Comparison of ENCODE assay signal across 8 cellular contexts in the genomic region with DNA sequence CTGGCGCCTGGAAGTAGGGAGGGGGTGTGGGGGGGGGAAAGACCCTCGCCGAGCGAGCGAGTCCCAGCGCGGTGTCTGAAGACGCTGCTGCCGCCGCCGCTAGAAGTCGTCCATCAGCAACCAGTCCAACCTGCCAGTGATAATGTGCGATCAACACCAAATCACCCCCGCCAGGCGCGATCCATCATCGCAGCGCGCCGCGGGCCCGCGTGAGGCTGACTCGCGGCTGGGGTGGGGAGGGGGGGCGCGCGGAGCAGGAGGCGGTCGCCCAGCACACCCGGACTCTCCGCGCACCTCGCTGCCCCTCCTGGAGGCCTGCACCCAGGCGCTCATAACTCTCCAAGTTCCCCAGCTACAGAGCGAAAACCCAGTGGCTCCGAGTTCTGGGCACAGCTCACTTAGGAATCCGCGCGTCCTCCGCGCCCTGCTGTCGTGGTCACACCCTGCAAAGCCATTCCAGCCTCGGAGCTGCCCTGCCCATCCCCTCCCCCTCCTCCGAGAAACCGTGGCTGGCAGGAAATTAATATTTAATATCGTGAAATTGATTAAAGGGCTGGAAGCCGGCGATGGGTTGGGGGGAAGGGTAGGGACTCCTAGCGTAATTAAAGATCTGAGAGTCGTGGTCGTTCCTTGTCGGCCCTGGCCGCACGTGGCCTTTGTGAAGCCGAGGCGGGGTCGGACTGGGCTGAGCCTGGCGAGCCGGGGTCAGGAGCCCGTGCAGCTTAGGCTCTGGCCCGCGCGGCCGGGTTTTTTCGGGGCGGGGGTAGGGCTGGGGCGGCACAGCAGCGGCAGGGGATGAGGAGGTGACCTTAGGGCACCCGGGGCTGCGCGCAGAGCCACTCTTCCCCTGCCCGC. TPM values are rescaled to one million over a fixed set of nuclear protein-coding genes. Genes with fewer than 3 reads are reported as not detected.
DNase-seq lines count a peak whose midpoint lies in the region; ATAC-seq and TF ChIP-seq lines count a peak whose summit lies in the region.

No MANE protein-coding gene starts in this region.

- peaks cover 38% of the 10 kb centered on the region for H3K4me1 ChIP-seq in mononuclear cell (ENCODE audit: insufficient read depth, low read length)

- TF ChIP-seq CTCF in brain (conservative IDR thresholded peaks at IDR 0.05): peak in 1 of 2 experiments; percentile 25

- no peaks in the 10 kb centered on the region for H3K36me3 Mint-ChIP-seq in brain

- peaks cover 25% of the 10 kb centered on the region for H3K4me1 Mint-ChIP-seq in brain

- H3K27me3 Mint-ChIP-seq in brain: peaks cover 11% of the 10 kb centered on the region

- H3K9me3 ChIP-seq in mononuclear cell (ENCODE audit: low read depth, low read length): no peaks in the 10 kb centered on the region

- H3K9me3 Mint-ChIP-seq in brain: peaks cover 0 to 6% (median 0%) of the 10 kb centered on the region in 5 experiments

- no peak for ATAC-seq in GM18861 (IDR thresholded peaks at IDR 0.05; ENCODE audit: unreplicated experiment)

- DNase-seq in stimulated activated CD4-positive, alpha-beta T cell treated with anti-CD3 and anti-CD28 coated beads, Interleukin-15, amount 100 ng/mL, for 24 hours: peak; percentile 25
- DNase-seq in stimulated activated CD4-positive, alpha-beta T cell treated with anti-CD3 and anti-CD28 coated beads, Interleukin-4, amount 100 ng/mL, for 4 hours: no peak
- DNase-seq in NK-92 treated with Interleukin-12 subunit alpha and Interleukin-12 subunit beta, amount 100 ng/mL, for 24 hours (lab: John Stamatoyannopoulos, UW): no peak
- DNase-seq in HPDE6-E6E7 (ENCODE audit: extremely low spot score) (no peak), NOMO-1 treated with dmso at 0.1 percent for 144 hours (lab: John Stamatoyannopoulos, UW; ENCODE audit: unreplicated experiment) (no peak)

- peak overlapping the region in 2 of 5 experiments; percentile 74 to 81 for H3K27ac Mint-ChIP-seq in brain

- peak overlapping the region in 4 of 5 experiments; percentile 18 to 87 (median 60) for H3K4me3 Mint-ChIP-seq in brain

- H3K4me3 ChIP-seq in mononuclear cell (ENCODE audit: low read length): peak overlapping the region; percentile 22

- no peaks in the 10 kb centered on the region for H3K27me3 ChIP-seq in mononuclear cell (ENCODE audit: insufficient read depth, low read length)

RNA-seq across cellular contexts. Expression of a gene that starts 58.1 kb away (rescaled TPM):
- 41.6 TPM for polyA plus RNA-seq in brain (ENCODE audit: insufficient read depth, low read depth, low replicate concordance)
- 42.3 TPM for total RNA-seq in mononuclear cell
